In genomic region chr14:67674139-67674479, GRCh38 we compare ENCODE assay signal across 8 cellular contexts. TPM values are rescaled to one million over a fixed set of nuclear protein-coding genes. Genes with fewer than 3 reads are reported as not detected.
A peak's percentile ranks its signal among the peaks of the same experiment; 100 is the strongest.
DNase-seq lines count a peak whose midpoint lies in the region; ATAC-seq and TF ChIP-seq lines count a peak whose summit lies in the region.

No MANE protein-coding gene starts in this region.

- peak overlapping the region; percentile 100 for H2BK5ac ChIP-seq in neuronal stem cell (ENCODE audit: low read length)

- peak overlapping the region; percentile 88 for H3K4me3 ChIP-seq in GM23338
- H3K4me3 ChIP-seq in Karpas-422 (ENCODE audit: low read length): peak overlapping the region; percentile 75
- H3K4me3 ChIP-seq in RWPE2 (ENCODE audit: severe bottlenecking): peak overlapping the region; percentile 66
- peak overlapping the region; percentile 60 to 90 for H3K4me3 ChIP-seq in neuronal stem cell (ENCODE audit: low read length in 2 of 2)
- H3K4me3 ChIP-seq in upper lobe of left lung: peak overlapping the region; percentile 52 to 97 (median 79)

- H3K9me3 Mint-ChIP-seq in GM23338: no peaks in the 10 kb centered on the region

- peak overlapping the region; percentile 82 for H3K27ac Mint-ChIP-seq in GM23338

- peak overlapping the region; percentile 76 for H3K4me2 ChIP-seq in GM23338
- peak overlapping the region; percentile 93 for H3K4me2 ChIP-seq in Karpas-422 (ENCODE audit: low read depth, low read length, poor library complexity, severe bottlenecking)
- H3K4me2 ChIP-seq in neuronal stem cell (ENCODE audit: insufficient read depth, low read length, poor library complexity, severe bottlenecking): peak overlapping the region; percentile 70

- ATAC-seq in GM23338 (peak; percentile 87), RWPE2 (ENCODE audit: low read depth) (peak; percentile 73), upper lobe of left lung (ENCODE audit: low FRiP score in 2 of 2) (peak; percentile 87 to 89)

- peaks cover 15% of the 10 kb centered on the region for H3F3A ChIP-seq in GM23338 (replicated peaks; ENCODE audit: low read depth)

- H4K20me1 ChIP-seq in GM23338 (replicated peaks; ENCODE audit: insufficient read depth): peaks cover 28% of the 10 kb centered on the region
- peaks cover 16% of the 10 kb centered on the region for H4K20me1 ChIP-seq in Karpas-422 (ENCODE audit: insufficient read depth, low read depth, low read length)

- H3K36me3 ChIP-seq in GM23338 (ENCODE audit: insufficient read depth): peaks cover 19% of the 10 kb centered on the region
- peaks cover 17% of the 10 kb centered on the region; the same call in 1 of the 2 replicates for H3K36me3 ChIP-seq in Karpas-422 (ENCODE audit: insufficient read depth, low read length)
- peaks cover 33% of the 10 kb centered on the region for H3K36me3 ChIP-seq in RWPE2 (ENCODE audit: low read depth)
- H3K36me3 ChIP-seq in neuronal stem cell (replicated peaks in 1 of 2; ENCODE audit: control insufficient read depth in 2 of 2, insufficient read depth in 2 of 2, low read length in 2 of 2): peaks cover 14 to 33% of the 10 kb centered on the region in 2 donors
- peaks cover 0 to 13% (median 4%) of the 10 kb centered on the region in 4 donors for H3K36me3 ChIP-seq in upper lobe of left lung

- TF ChIP-seq POLR2A in upper lobe of left lung (IDR thresholded peaks at IDR 0.05): no peak

- peaks cover 8% of the 10 kb centered on the region for H3K27me3 Mint-ChIP-seq in GM23338 (ENCODE audit: insufficient read depth, low read depth, poor library complexity)

- H3K4me3 Mint-ChIP-seq in GM23338: peak overlapping the region; percentile 92

- no peaks in the 10 kb centered on the region for H3K9me2 ChIP-seq in GM23338 (ENCODE audit: insufficient read depth)
- no peaks in the 10 kb centered on the region for H3K9me2 ChIP-seq in Karpas-422 (replicated peaks; ENCODE audit: insufficient read depth, low read length)

- H3K27me3 ChIP-seq in GM23338 (ENCODE audit: insufficient read depth) (no peaks in the 10 kb centered on the region), Karpas-422 (ENCODE audit: low read length) (no peaks in the 10 kb centered on the region), RWPE2 (ENCODE audit: insufficient read depth, poor library complexity, severe bottlenecking) (no peaks in the 10 kb centered on the region), neuronal stem cell (ENCODE audit: control insufficient read depth in 3 of 3, insufficient read depth in 3 of 3, low read depth in 1 of 3, low read length in 3 of 3) (no peaks in the 10 kb centered on the region), upper lobe of left lung (no peaks in the 10 kb centered on the region)

- no peak overlapping the region for H2BK15ac ChIP-seq in neuronal stem cell (ENCODE audit: low read length)

- no peak overlapping the region for H2BK120ac ChIP-seq in neuronal stem cell (ENCODE audit: low read depth, low read length)

- H3K9ac ChIP-seq in Karpas-422 (ENCODE audit: low read length) (peak overlapping the region; percentile 88), neuronal stem cell (ENCODE audit: low read depth, low read length, poor library complexity) (peak overlapping the region; percentile 96)

- no peak overlapping the region for H4K91ac ChIP-seq in neuronal stem cell (ENCODE audit: low read depth, low read length, poor library complexity)

- H3K4me1 Mint-ChIP-seq in GM23338: peaks cover 17% of the 10 kb centered on the region

- H3K18ac ChIP-seq in neuronal stem cell (ENCODE audit: low read length): peak overlapping the region; percentile 94

- peaks cover 2% of the 10 kb centered on the region for H3K79me1 ChIP-seq in neuronal stem cell (ENCODE audit: low read depth, low read length)

- DNase-seq in ELF-1 (ENCODE audit: low read depth, low spot score) (peak; percentile 79), GM23338 (ENCODE audit: low spot score) (peak; percentile 88), Karpas-422 (peak; percentile 77), RWPE2 (ENCODE audit: low spot score) (peak; percentile 78), globus pallidus (ENCODE audit: low spot score) (peak; percentile 68), neuronal stem cell (ENCODE audit: low spot score) (peak; percentile 63), upper lobe of left lung (peak in 1 of 2 donors; percentile 79)
- DNase-seq in activated naive CD4-positive, alpha-beta T cell treated with anti-CD3 and anti-CD28 coated beads, Interleukin-2, amount 50 U/mL, for 16 hours: peak; percentile 54

- no peak overlapping the region for H2BK12ac ChIP-seq in neuronal stem cell (ENCODE audit: low read length)

- no peak overlapping the region for H3K14ac ChIP-seq in neuronal stem cell (ENCODE audit: low read length)

- peak overlapping the region; percentile 92 for H2AFZ ChIP-seq in GM23338
- H2AFZ ChIP-seq in Karpas-422 (ENCODE audit: low read length): no peak overlapping the region
- peak overlapping the region; percentile 96 for H2AFZ ChIP-seq in neuronal stem cell (ENCODE audit: low read length)

- H3K9me3 ChIP-seq in Karpas-422 (ENCODE audit: low read length) (no peaks in the 10 kb centered on the region), RWPE2 (ENCODE audit: severe bottlenecking) (no peaks in the 10 kb centered on the region), neuronal stem cell (replicated peaks in 1 of 2; ENCODE audit: control insufficient read depth in 2 of 2, insufficient read depth in 1 of 2, low read depth in 1 of 2, low read length in 2 of 2) (no peaks in the 10 kb centered on the region), upper lobe of left lung (no peaks in the 10 kb centered on the region)

- H3K4me1 ChIP-seq in GM23338 (ENCODE audit: insufficient read depth) (peaks cover 11% of the 10 kb centered on the region), Karpas-422 (ENCODE audit: low read length) (peaks cover 55% of the 10 kb centered on the region), RWPE2 (ENCODE audit: insufficient read depth, poor library complexity, severe bottlenecking) (peaks cover 4% of the 10 kb centered on the region), neuronal stem cell (ENCODE audit: control insufficient read depth in 2 of 2, insufficient read depth in 1 of 2, low read depth in 1 of 2, low read length in 2 of 2) (peaks cover 5 to 7% of the 10 kb centered on the region in 2 donors), upper lobe of left lung (peaks cover 19 to 27% (median 24%) of the 10 kb centered on the region in 4 donors)

- peak overlapping the region; percentile 86 for H3K4ac ChIP-seq in neuronal stem cell (ENCODE audit: low read length)

- no peak overlapping the region for H2AK5ac ChIP-seq in neuronal stem cell (ENCODE audit: low read depth, low read length)

- H4K8ac ChIP-seq in neuronal stem cell (ENCODE audit: low read depth, low read length): no peak overlapping the region

- H3K36me3 Mint-ChIP-seq in GM23338 (ENCODE audit: low read depth): peaks cover 31% of the 10 kb centered on the region

- H3K79me2 ChIP-seq in GM23338 (replicated peaks; ENCODE audit: insufficient read depth): peaks cover 53% of the 10 kb centered on the region
- peaks cover 61% of the 10 kb centered on the region for H3K79me2 ChIP-seq in Karpas-422 (ENCODE audit: low read length)

- TF ChIP-seq CTCF in GM23338 (conservative IDR thresholded peaks at IDR 0.05; ENCODE audit: low read depth in 2 of 2): peak; percentile 13 to 37; a peak in 3 of 4 replicates
- TF ChIP-seq CTCF in RWPE2 (IDR thresholded peaks at IDR 0.05; ENCODE audit: poor library complexity, severe bottlenecking): peak; percentile 8
- TF ChIP-seq CTCF in upper lobe of left lung (IDR thresholded peaks at IDR 0.05): peak in 2 of 6 experiments; percentile 9 to 14

- peak overlapping the region; percentile 97 for H3K27ac ChIP-seq in GM23338 (ENCODE audit: low read depth)
- no peak overlapping the region for H3K27ac ChIP-seq in Karpas-422 (ENCODE audit: low read length)
- H3K27ac ChIP-seq in RWPE2 (ENCODE audit: poor library complexity, severe bottlenecking): peak overlapping the region; percentile 68
- peak overlapping the region; percentile 94 for H3K27ac ChIP-seq in neuronal stem cell (replicated peaks; ENCODE audit: low read length)
- peak overlapping the region; percentile 96 to 99 (median 98) for H3K27ac ChIP-seq in upper lobe of left lung

- peak overlapping the region; percentile 94 for H3K23ac ChIP-seq in neuronal stem cell (ENCODE audit: low read depth, low read length, poor library complexity)

- no peak for TF ChIP-seq EP300 in upper lobe of left lung (IDR thresholded peaks at IDR 0.05)

- WGBS in neuronal stem cell (ENCODE audit: extremely low coverage in 2 of 2, insufficient read length in 2 of 2, insufficient replicate concordance in 1 of 2), 2 donors: no CpG with 5 or more reads among the region's 25 CpGs
- WGBS in upper lobe of left lung, 2 donors: 0% methylated on average over 9 of the region's 25 CpGs

RNA-seq across cellular contexts. Expression of gene VTI1B, which starts 0.3 kb away (rescaled TPM):
- 44.5 and 44.7 TPM in 2 replicates for total RNA-seq in GM23338 (2014; rRNA removed; shearing (Covaris generic))
- polyA plus RNA-seq in GM23338 (2016; fragmentation: Nextera tagmentation; extraction: Ambion mirVana): 90.2 and 96.1 TPM in 2 replicates
- total RNA-seq in Karpas-422 (2014; rRNA removed; shearing (Covaris generic); ENCODE audit: low replicate concordance): 105 and 106 TPM in 2 replicates
- polyA plus RNA-seq in neuronal stem cell (2013, experiment 1 of 2): 65.1 TPM
- 65.3 TPM for polyA plus RNA-seq in neuronal stem cell (2013, experiment 2 of 2)
- 100 to 1,000 TPM in 1 of 6 donors, 10 to 100 TPM in 5; 39.8 to 107 (median 57.5) TPM for total RNA-seq in upper lobe of left lung

RNA-seq across cellular contexts. Expression of gene RDH11, which starts 21.5 kb away (rescaled TPM):
- total RNA-seq in GM23338 (2014; rRNA removed; shearing (Covaris generic)): 139 and 142 TPM in 2 replicates
- 83.5 and 95.2 TPM in 2 replicates for polyA plus RNA-seq in GM23338 (2016; fragmentation: Nextera tagmentation; extraction: Ambion mirVana)
- 126 and 147 TPM in 2 replicates for total RNA-seq in Karpas-422 (2014; rRNA removed; shearing (Covaris generic); ENCODE audit: low replicate concordance)
- 85.1 TPM for polyA plus RNA-seq in neuronal stem cell (2013, experiment 1 of 2)
- polyA plus RNA-seq in neuronal stem cell (2013, experiment 2 of 2): 88.7 TPM
- 10 to 100 TPM; 42.8 to 61.1 (median 49.4) TPM for total RNA-seq in upper lobe of left lung

RNA-seq across cellular contexts. Expression of gene RDH12, which starts 27.6 kb away (rescaled TPM):
- 0.28 and 0.54 TPM in 2 replicates for total RNA-seq in GM23338 (2014; rRNA removed; shearing (Covaris generic))
- polyA plus RNA-seq in GM23338 (2016; fragmentation: Nextera tagmentation; extraction: Ambion mirVana): 1.6 and 1.7 TPM in 2 replicates
- not detected in 2 replicates for total RNA-seq in Karpas-422 (2014; rRNA removed; shearing (Covaris generic); ENCODE audit: low replicate concordance)
- 0.33 TPM for polyA plus RNA-seq in neuronal stem cell (2013, experiment 1 of 2)
- 0.29 TPM for polyA plus RNA-seq in neuronal stem cell (2013, experiment 2 of 2)
- under 1 TPM in 3 of 6 donors, not detected in 3; 0.17 to 0.40 (median 0.39) TPM for total RNA-seq in upper lobe of left lung

RNA-seq across cellular contexts. Expression of gene ARG2, which starts 54.4 kb away (rescaled TPM):
- total RNA-seq in GM23338 (2014; rRNA removed; shearing (Covaris generic)): 67.2 and 69.4 TPM in 2 replicates
- 38.6 and 42.7 TPM in 2 replicates for polyA plus RNA-seq in GM23338 (2016; fragmentation: Nextera tagmentation; extraction: Ambion mirVana)
- total RNA-seq in Karpas-422 (2014; rRNA removed; shearing (Covaris generic); ENCODE audit: low replicate concordance): 6.0 and 17.7 TPM in 2 replicates
- polyA plus RNA-seq in neuronal stem cell (2013, experiment 1 of 2): 49.2 TPM
- polyA plus RNA-seq in neuronal stem cell (2013, experiment 2 of 2): 50.1 TPM
- total RNA-seq in upper lobe of left lung: 10 to 100 TPM in 1 of 6 donors, 1 to 10 TPM in 4, not detected in 1; 1.1 to 11.7 (median 8.6) TPM
